ENCODE assay signal across 24 cellular contexts in the genomic region with DNA sequence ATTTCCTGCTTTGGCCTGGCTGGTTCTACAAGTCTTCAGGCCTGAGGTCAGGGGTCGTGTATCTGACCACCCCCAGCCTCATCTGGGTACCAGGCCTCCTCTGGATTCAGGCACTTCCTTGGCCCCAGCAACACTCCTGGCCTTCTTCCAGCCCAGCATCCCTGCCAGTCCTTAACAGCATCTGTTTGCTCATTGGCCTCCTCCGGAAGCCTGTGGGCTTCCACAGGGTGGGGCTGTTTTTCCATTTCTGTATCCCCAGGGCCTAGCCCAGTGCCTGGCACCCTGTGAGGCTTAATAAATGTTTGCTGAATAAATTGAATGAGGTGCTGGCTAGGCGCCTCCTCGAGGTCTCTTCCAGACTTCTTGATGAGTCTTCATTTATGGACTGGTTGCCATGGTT. TPM values are rescaled to one million over a fixed set of nuclear protein-coding genes. Genes with fewer than 3 reads are reported as not detected.
DNase-seq lines count a peak whose midpoint lies in the region; ATAC-seq and TF ChIP-seq lines count a peak whose summit lies in the region.
"Had no signal": no experiment of that assay in that cellular context is flagged by ENCODE, and none has a peak within 500 bp of the region (broad histone marks: within the 10 kb centered on the region; RNA-seq: fewer than 3 reads in every experiment).

No MANE protein-coding gene starts in this region.

- H3K36me3 ChIP-seq in GM23338 (ENCODE audit: insufficient read depth), result no peaks in the 10 kb centered on the region
- H3K36me3 ChIP-seq in Panc1 (ENCODE audit: control insufficient read depth, insufficient read depth, low read length), result no peaks in the 10 kb centered on the region
- no peaks in the 10 kb centered on the region for H3K36me3 ChIP-seq in mesendoderm (ENCODE audit: control insufficient read depth, insufficient read depth, low read length)
- H3K36me3 ChIP-seq: brain microvascular endothelial cell, esophagus muscularis mucosa, ovary, tibial nerve had no signal

- CTCF ChIA-PET in Panc1 (lab: Charles Lee), result interaction anchor here (0.6 kb wide), 1 partner anchor 19 kb away, joined by 4 read pairs; no protein-coding TSS in a partner anchor
- CTCF ChIA-PET in activated CD4-positive, alpha-beta memory T cell treated with anti-CD3 and anti-CD28 coated beads for 36 hours (lab: Charles Lee), result interaction anchor here (0.7 to 1.1 kb wide), 3 partner anchors 33 to 90 kb away, joined by 3 to 5 read pairs (median 3); a partner anchor contains a TSS

- BruUV-seq in Panc1 (replicated peaks; lab: Mats Ljungman, UMichigan), result no TSS peak

- no peaks in the 10 kb centered on the region for H3F3A ChIP-seq in GM23338 (replicated peaks; ENCODE audit: low read depth)

- H2BK5ac ChIP-seq in mesendoderm (ENCODE audit: low read length), result peak overlapping the region; percentile 84

- peak overlapping the region; percentile 5 for H2BK120ac ChIP-seq in mesendoderm (ENCODE audit: low read depth, low read length)

- H3K56ac ChIP-seq in mesendoderm (ENCODE audit: low read length), result no peak overlapping the region

- POLR2A ChIA-PET in Panc1 (lab: Charles Lee), result no interaction called here
- POLR2A ChIA-PET in activated CD4-positive, alpha-beta memory T cell treated with anti-CD3 and anti-CD28 coated beads for 36 hours (lab: Charles Lee), result no interaction called here

- H3K9ac ChIP-seq in mesendoderm (ENCODE audit: low read length), result no peak overlapping the region

- H3K36me3 Mint-ChIP-seq in GM23338 (ENCODE audit: low read depth) (no peaks in the 10 kb centered on the region), immature natural killer cell (no peaks in the 10 kb centered on the region)
- H3K36me3 Mint-ChIP-seq in activated CD4-positive, alpha-beta memory T cell treated with anti-CD3 and anti-CD28 coated beads for 36 hours, result no peaks in the 10 kb centered on the region
- H3K36me3 Mint-ChIP-seq: activated naive CD4-positive, alpha-beta T cell treated with anti-CD3 and anti-CD28 coated beads, Interleukin-2, amount 50 U/mL, for 72 hours had no signal

- H3K9me3 Mint-ChIP-seq in GM23338 (no peaks in the 10 kb centered on the region), immature natural killer cell (no peaks in the 10 kb centered on the region)
- no peaks in the 10 kb centered on the region for H3K9me3 Mint-ChIP-seq in activated CD4-positive, alpha-beta memory T cell treated with anti-CD3 and anti-CD28 coated beads for 36 hours
- H3K9me3 Mint-ChIP-seq: activated CD4-positive, alpha-beta T cell treated with anti-CD3 and anti-CD28 coated beads, Interleukin-2, amount 10 ng/mL, durations not matched to agents 7 days and 5 days; activated naive CD4-positive, alpha-beta T cell treated with anti-CD3 and anti-CD28 coated beads, Interleukin-2, amount 50 U/mL, for 72 hours; activated T-cell treated with anti-CD3 and anti-CD28 coated beads, Interleukin-2, amount 50 U/mL, for 24 hours had no signal

- no peak overlapping the region for H4K8ac ChIP-seq in mesendoderm (ENCODE audit: low read depth, low read length)

- peak overlapping the region; percentile 78 for H2AFZ ChIP-seq in GM23338
- H2AFZ ChIP-seq: hepatocyte had no signal

- no peak overlapping the region for H2BK15ac ChIP-seq in mesendoderm (replicated peaks; ENCODE audit: low read depth)

- H3K4me1 ChIP-seq in GM23338 (ENCODE audit: insufficient read depth), result peaks cover 11% of the 10 kb centered on the region
- H3K4me1 ChIP-seq in Panc1 (ENCODE audit: control insufficient read depth, insufficient read depth, low read length), result peaks cover 10% of the 10 kb centered on the region
- H3K4me1 ChIP-seq in mesendoderm (ENCODE audit: control insufficient read depth, low read depth, low read length), result peaks cover 2% of the 10 kb centered on the region

- intact Hi-C loops in Panc1 (cut with micrococcal nuclease; ENCODE audit: unreplicated experiment), result no loop called here
- intact Hi-C loops in activated CD4-positive, alpha-beta memory T cell treated with anti-CD3 and anti-CD28 coated beads for 36 hours (cut with micrococcal nuclease), result no loop called here

- H3K79me2 ChIP-seq in GM23338 (replicated peaks; ENCODE audit: insufficient read depth) (no peaks in the 10 kb centered on the region), mesendoderm (ENCODE audit: control insufficient read depth, insufficient read depth, low read length) (no peaks in the 10 kb centered on the region)
- H3K79me2 ChIP-seq: hepatocyte had no signal

- no peak overlapping the region for H2AK5ac ChIP-seq in mesendoderm (ENCODE audit: low read length)

- ATAC-seq in GM23338 (peak; percentile 20), Panc1 (peak; percentile 57)
- ATAC-seq: activated naive CD4-positive, alpha-beta T cell treated with anti-CD3 and anti-CD28 coated beads, Interleukin-2, amount 50 U/mL, for 72 hours had no signal

- H3K79me1 ChIP-seq in mesendoderm (ENCODE audit: low read length), result no peaks in the 10 kb centered on the region

- no peak overlapping the region for H3K4me3 Mint-ChIP-seq in GM23338
- no peak overlapping the region for H3K4me3 Mint-ChIP-seq in immature natural killer cell
- H3K4me3 Mint-ChIP-seq in activated CD4-positive, alpha-beta memory T cell treated with anti-CD3 and anti-CD28 coated beads for 36 hours, result no peak overlapping the region
- H3K4me3 Mint-ChIP-seq: activated CD4-positive, alpha-beta T cell treated with anti-CD3 and anti-CD28 coated beads, Interleukin-2, amount 10 ng/mL, durations not matched to agents 7 days and 5 days; activated T-cell treated with anti-CD3 and anti-CD28 coated beads, Interleukin-2, amount 50 U/mL, for 24 hours had no signal

- H3K23ac ChIP-seq in mesendoderm (ENCODE audit: low read length), result no peak overlapping the region

- no peaks in the 10 kb centered on the region for H3K9me3 ChIP-seq in Panc1 (ENCODE audit: control insufficient read depth, insufficient read depth, low read depth, low read length)
- H3K9me3 ChIP-seq: esophagus muscularis mucosa, ovary, tibial nerve had no signal

- H3K27ac Mint-ChIP-seq in GM23338 (no peak overlapping the region), immature natural killer cell (peak overlapping the region in 1 of 6 donors; percentile 46)
- no peak overlapping the region for H3K27ac Mint-ChIP-seq in activated CD4-positive, alpha-beta memory T cell treated with anti-CD3 and anti-CD28 coated beads for 36 hours
- H3K27ac Mint-ChIP-seq: activated CD4-positive, alpha-beta T cell treated with anti-CD3 and anti-CD28 coated beads, Interleukin-2, amount 10 ng/mL, durations not matched to agents 7 days and 5 days; activated T-cell treated with anti-CD3 and anti-CD28 coated beads, Interleukin-2, amount 50 U/mL, for 24 hours had no signal

- peak overlapping the region; percentile 86 for H3K18ac ChIP-seq in mesendoderm (ENCODE audit: low read length)

- WGBS in mesendoderm (ENCODE audit: extremely low coverage, insufficient coverage, low lambda C conversion rate), result no CpG with 5 or more reads among the region's 4 CpGs

- H3K4me2 ChIP-seq in GM23338, result peak overlapping the region; percentile 51; the same call in 1 of the 2 replicates
- H3K4me2 ChIP-seq in mesendoderm (ENCODE audit: low read length), result no peak overlapping the region
- H3K4me2 ChIP-seq: hepatocyte had no signal

- no peaks in the 10 kb centered on the region for H3K9me2 ChIP-seq in GM23338 (ENCODE audit: insufficient read depth)

- no peaks in the 10 kb centered on the region for H4K20me1 ChIP-seq in GM23338 (replicated peaks; ENCODE audit: insufficient read depth)

- in situ Hi-C loops in Panc1 (cut with HindIII; ENCODE audit: low pct_unique_long_range_greater_than_20kb, low sequenced_read_pairs), result no loop called here

- TF ChIP-seq CTCF in GM23338 (conservative IDR thresholded peaks at IDR 0.05; ENCODE audit: low read depth in 2 of 2), result peak in 1 of 2 experiments; percentile 38; a peak in 2 of 4 replicates
- TF ChIP-seq CTCF in Panc1 (IDR thresholded peaks at IDR 0.05), result no peak

- DNase-seq in COLO668 (lab: John Stamatoyannopoulos, UW; ENCODE audit: unreplicated experiment) (peak; percentile 54), GM23338 (ENCODE audit: low spot score) (no peak), Panc1 (ENCODE audit: low read depth, low spot score) (no peak), mesendoderm (peak; percentile 53), immature natural killer cell (no peak), SKM-1 (lab: John Stamatoyannopoulos, UW; ENCODE audit: unreplicated experiment) (no peak)
- DNase-seq in stimulated activated CD8-positive, alpha-beta memory T cell treated with anti-CD3 and anti-CD28 coated beads, Interleukin-4, amount 100 ng/mL, for 48 hours, result no peak
- DNase-seq in activated CD4-positive, alpha-beta memory T cell treated with anti-CD3 and anti-CD28 coated beads for 36 hours, result no peak
- DNase-seq: activated CD4-positive, alpha-beta T cell treated with anti-CD3 and anti-CD28 coated beads, Interleukin-2, amount 10 ng/mL, durations not matched to agents 7 days and 5 days; activated T-cell treated with anti-CD3 and anti-CD28 coated beads, Interleukin-2, amount 50 U/mL, for 24 hours; brain microvascular endothelial cell; dorsolateral prefrontal cortex; EL; kidney glomerular epithelial cell; NCI-H1105 treated with DMSO at 0.1 percent for 48 hours; ovary; SHP77; T-helper 9 cell had no signal

- H3K27me3 Mint-ChIP-seq in GM23338 (ENCODE audit: insufficient read depth, low read depth, poor library complexity), result peaks cover 5% of the 10 kb centered on the region
- peaks cover 0 to 6% (median 2%) of the 10 kb centered on the region in 3 donors for H3K27me3 Mint-ChIP-seq in immature natural killer cell (ENCODE audit: low read depth in 3 of 3)
- peaks cover 2% of the 10 kb centered on the region for H3K27me3 Mint-ChIP-seq in activated CD4-positive, alpha-beta memory T cell treated with anti-CD3 and anti-CD28 coated beads for 36 hours
- H3K27me3 Mint-ChIP-seq: activated CD4-positive, alpha-beta T cell treated with anti-CD3 and anti-CD28 coated beads, Interleukin-2, amount 10 ng/mL, durations not matched to agents 7 days and 5 days; activated T-cell treated with anti-CD3 and anti-CD28 coated beads, Interleukin-2, amount 50 U/mL, for 24 hours had no signal

- no peak overlapping the region for H4K5ac ChIP-seq in mesendoderm (ENCODE audit: low read length)

- H3K4ac ChIP-seq in mesendoderm (ENCODE audit: low read depth, low read length), result peak overlapping the region; percentile 72

- peaks cover 22% of the 10 kb centered on the region for H3K4me1 Mint-ChIP-seq in GM23338
- no peaks in the 10 kb centered on the region for H3K4me1 Mint-ChIP-seq in immature natural killer cell
- no peaks in the 10 kb centered on the region for H3K4me1 Mint-ChIP-seq in activated CD4-positive, alpha-beta memory T cell treated with anti-CD3 and anti-CD28 coated beads for 36 hours (ENCODE audit: low read depth)
- H3K4me1 Mint-ChIP-seq: activated CD4-positive, alpha-beta T cell treated with anti-CD3 and anti-CD28 coated beads, Interleukin-2, amount 10 ng/mL, durations not matched to agents 7 days and 5 days had no signal

- H3K27me3 ChIP-seq in GM23338 (ENCODE audit: insufficient read depth) (no peaks in the 10 kb centered on the region), Panc1 (ENCODE audit: control insufficient read depth, insufficient read depth, low read length) (no peaks in the 10 kb centered on the region), mesendoderm (ENCODE audit: insufficient read depth, low read length, poor library complexity) (no peaks in the 10 kb centered on the region)
- H3K27me3 ChIP-seq: brain microvascular endothelial cell, dorsolateral prefrontal cortex, esophagus muscularis mucosa, hepatocyte, ovary, tibial nerve had no signal

- H3K27ac ChIP-seq in GM23338 (ENCODE audit: low read depth), result no peak overlapping the region
- no peak overlapping the region for H3K27ac ChIP-seq in Panc1 (ENCODE audit: low read length)
- peak overlapping the region; percentile 59 for H3K27ac ChIP-seq in mesendoderm (ENCODE audit: low read depth, low read length)
- H3K27ac ChIP-seq: brain microvascular endothelial cell, C4-2B, dorsolateral prefrontal cortex, esophagus muscularis mucosa, hepatocyte, ovary, tibial nerve had no signal

- H3K4me3 ChIP-seq in GM23338 (no peak overlapping the region), Panc1 (ENCODE audit: low read depth in 2 of 2, low read length in 2 of 2) (no peak overlapping the region), mesendoderm (ENCODE audit: low read length) (no peak overlapping the region)
- H3K4me3 ChIP-seq: dorsolateral prefrontal cortex, esophagus muscularis mucosa, hepatocyte, ovary, tibial nerve had no signal

RNA-seq across cellular contexts. Expression of a gene that starts 21.5 kb away (rescaled TPM):
- 0.21 TPM in 1 of 2 replicates, not detected in the other for total RNA-seq in GM23338 (2014; rRNA removed; shearing (Covaris generic))
- polyA plus RNA-seq in GM23338 (2016; fragmentation: Nextera tagmentation; extraction: Ambion mirVana), result 0.08 and 0.19 TPM in 2 replicates
- total RNA-seq in Panc1 (2021; ENCODE audit: unreplicated experiment), result 0.44 TPM
- polyA plus RNA-seq in Panc1 (2012; ENCODE audit: insufficient read length), result 0.39 TPM
- 0.01 TPM for polyA plus RNA-seq in mesendoderm (2013, experiment 1 of 2)
- 0.03 TPM for polyA plus RNA-seq in mesendoderm (2013, experiment 2 of 2)
- under 1 TPM in 2 of 3 donors, not detected in 1; 0.10 to 0.16 TPM for polyA plus RNA-seq in immature natural killer cell
- not detected for total RNA-seq in activated CD4-positive, alpha-beta memory T cell treated with anti-CD3 and anti-CD28 coated beads for 36 hours
- total RNA-seq: activated CD4-positive, alpha-beta T cell treated with anti-CD3 and anti-CD28 coated beads, Interleukin-2, amount 10 ng/mL, durations not matched to agents 7 days and 5 days; activated naive CD4-positive, alpha-beta T cell treated with anti-CD3 and anti-CD28 coated beads, Interleukin-2, amount 50 U/mL, for 72 hours; hepatocyte; mononuclear cell had no signal

RNA-seq across cellular contexts. Expression of a gene that starts 43.4 kb away (rescaled TPM):
- 29.7 and 30.3 TPM in 2 replicates for total RNA-seq in GM23338 (2014; rRNA removed; shearing (Covaris generic))
- polyA plus RNA-seq in GM23338 (2016; fragmentation: Nextera tagmentation; extraction: Ambion mirVana) (28.5 and 32.7 TPM in 2 replicates), immature natural killer cell (10 to 100 TPM in 2 of 3 donors, 1 to 10 TPM in 1; 9.7 to 15.0 (median 11.0) TPM)
- total RNA-seq in Panc1 (2021; ENCODE audit: unreplicated experiment), result 62.6 TPM
- polyA plus RNA-seq in Panc1 (2012; ENCODE audit: insufficient read length), result 61.9 TPM
- polyA plus RNA-seq in mesendoderm (2013, experiment 1 of 2), result 32.9 TPM
- 31.1 TPM for polyA plus RNA-seq in mesendoderm (2013, experiment 2 of 2)
- 10 to 100 TPM; 38.2 to 40.4 TPM for total RNA-seq in activated CD4-positive, alpha-beta memory T cell treated with anti-CD3 and anti-CD28 coated beads for 36 hours

RNA-seq across cellular contexts. Expression of a gene that starts 59.2 kb away (rescaled TPM):
- 0.12 TPM in 1 of 2 replicates, not detected in the other for total RNA-seq in GM23338 (2014; rRNA removed; shearing (Covaris generic))
- polyA plus RNA-seq in GM23338 (2016; fragmentation: Nextera tagmentation; extraction: Ambion mirVana) (0.33 TPM in 1 of 2 replicates, not detected in the other), immature natural killer cell (100 to 1,000 TPM in 1 of 3 donors, 10 to 100 TPM in 2; 55.4 to 126 (median 58.4) TPM)
- total RNA-seq in Panc1 (2021; ENCODE audit: unreplicated experiment), result 0.33 TPM
- polyA plus RNA-seq in Panc1 (2012; ENCODE audit: insufficient read length), result not detected
- polyA plus RNA-seq in mesendoderm (2013, experiment 1 of 2), result 0.65 TPM
- 0.49 TPM for polyA plus RNA-seq in mesendoderm (2013, experiment 2 of 2)
- total RNA-seq in activated CD4-positive, alpha-beta memory T cell treated with anti-CD3 and anti-CD28 coated beads for 36 hours, result 100 to 1,000 TPM; 197 to 199 TPM
- total RNA-seq: hepatocyte had no signal

Comparison
In these comparisons a context has a peak if more than half of its experiments do, and no peak if none do; other contexts are left out.
1. DNase-seq: peak in COLO668 (single experiment) and mesendoderm (single experiment); none in GM23338 (single experiment), Panc1 (single experiment), immature natural killer cell (0 of 3), stimulated activated CD8-positive, alpha-beta memory T cell treated with anti-CD3 and anti-CD28 coated beads, Interleukin-4, amount 100 ng/mL, for 48 hours (single experiment), activated CD4-positive, alpha-beta memory T cell treated with anti-CD3 and anti-CD28 coated beads for 36 hours (single experiment) and SKM-1 (single experiment).
2. RNA of a gene that starts 59.2 kb away (total RNA-seq): 197 to 199 TPM in activated CD4-positive, alpha-beta memory T cell treated with anti-CD3 and anti-CD28 coated beads for 36 hours; 0.33 TPM in Panc1 (single experiment) and 0.12 TPM in GM23338; every median in the first group is over 100 times any median in the second.